ENCODE assay signal across 18 cellular contexts in genomic region chr9:136570916-136571315, GRCh38. TPM values are rescaled to one million over a fixed set of nuclear protein-coding genes. Genes with fewer than 3 reads are reported as not detected.
DNase-seq lines count a peak whose midpoint lies in the region; ATAC-seq and TF ChIP-seq lines count a peak whose summit lies in the region.
"Had no signal": no experiment of that assay in that cellular context is flagged by ENCODE, and none has a peak within 500 bp of the region (broad histone marks: within the 10 kb centered on the region; RNA-seq: fewer than 3 reads in every experiment).

No MANE protein-coding gene starts in this region.

- H3K27ac ChIP-seq in HUES6 (ENCODE audit: low read depth, low read length) (peak overlapping the region; percentile 25; the same call in 1 of the 2 replicates), mesenchymal stem cell (ENCODE audit: low read length, poor library complexity, severe bottlenecking) (no peak overlapping the region), spleen (peak overlapping the region in 6 of 8 donors; percentile 58 to 71 (median 67))
- H3K27ac ChIP-seq: PC-9 had no signal

- intact Hi-C loops in dendritic cell treated with granulocyte-macrophage colony-stimulating factor and Interleukin-4, amounts not matched to agents 40 ng/mL and 50 ng/mL, for 4 days (cut with micrococcal nuclease): no loop called here
- intact Hi-C loops in spleen (cut with DNase I; ENCODE audit: low total_unique reads): no loop called here

- H3K9me3 ChIP-seq in HUES6 (ENCODE audit: control insufficient read depth, insufficient read depth, low read depth, low read length) (no peaks in the 10 kb centered on the region), mesenchymal stem cell (ENCODE audit: control insufficient read depth, low read length) (no peaks in the 10 kb centered on the region), spleen (no peaks in the 10 kb centered on the region)

- no peaks in the 10 kb centered on the region for H3K9me3 Mint-ChIP-seq in dendritic cell treated with granulocyte-macrophage colony-stimulating factor and Interleukin-4, amounts not matched to agents 40 ng/mL and 50 ng/mL, for 4 days
- H3K9me3 Mint-ChIP-seq in activated naive CD4-positive, alpha-beta T cell treated with anti-CD3 and anti-CD28 coated beads, Interleukin-2, amount 50 U/mL, for 72 hours: peaks cover 0 to 6% of the 10 kb centered on the region in 2 donors
- H3K9me3 Mint-ChIP-seq: activated naive CD4-positive, alpha-beta T cell treated with anti-CD3 and anti-CD28 coated beads for 36 hours had no signal

- no peak overlapping the region for H3K4me3 ChIP-seq in HUES6 (ENCODE audit: low read depth, low read length)
- H3K4me3 ChIP-seq in mesenchymal stem cell (ENCODE audit: insufficient read depth in 1 of 2, low read depth in 1 of 2, low read length in 2 of 2): no peak overlapping the region
- H3K4me3 ChIP-seq in spleen: no peak overlapping the region
- H3K4me3 ChIP-seq: PC-9 had no signal

- no peak for DNase-seq in mesenchymal stem cell
- DNase-seq in spleen: no peak
- no peak for DNase-seq in activated naive CD4-positive, alpha-beta T cell treated with anti-CD3 and anti-CD28 coated beads, Interleukin-2, amount 50 U/mL, for 72 hours (ENCODE audit: low spot score in 2 of 2)
- DNase-seq in NCI-H2227 treated with DMSO at 0.1 percent for 48 hours (lab: John Stamatoyannopoulos, UW): no peak
- no peak for DNase-seq in activated naive CD4-positive, alpha-beta T cell (lab: John Stamatoyannopoulos, UW)
- no peak for DNase-seq in NCI-H345 (lab: John Stamatoyannopoulos, UW)
- DNase-seq: activated CD4-positive, alpha-beta T cell treated with anti-CD3 and anti-CD28 coated beads, Interleukin-2, amount 50 U/mL, for 1 hour; activated naive CD4-positive, alpha-beta T cell treated with anti-CD3 and anti-CD28 coated beads for 36 hours; Calu3; cortex of kidney; islet precursor cell; KBM-7; midbrain; PC-9; stimulated activated CD4-positive, alpha-beta T cell treated with anti-CD3 and anti-CD28 coated beads, Interleukin-4, amount 100 ng/mL, for 1 hour had no signal

- H3K4me1 ChIP-seq in HUES6 (ENCODE audit: control insufficient read depth, insufficient read depth, low read length) (peaks cover 69% of the 10 kb centered on the region), mesenchymal stem cell (ENCODE audit: control insufficient read depth, insufficient read depth, low read depth, low read length) (peaks cover 69% of the 10 kb centered on the region), spleen (peaks cover 27 to 81% (median 57%) of the 10 kb centered on the region in 6 donors)

- H2BK120ac ChIP-seq in mesenchymal stem cell (ENCODE audit: low read depth, low read length): peak overlapping the region; percentile 84

- peak overlapping the region; percentile 78 to 88 for H3K18ac ChIP-seq in mesenchymal stem cell (ENCODE audit: low read depth in 1 of 2, low read length in 2 of 2)

- peak overlapping the region; percentile 68 for H3K9ac ChIP-seq in HUES6 (ENCODE audit: low read length)
- H3K9ac ChIP-seq in mesenchymal stem cell (ENCODE audit: low read length): no peak overlapping the region

- H2AK5ac ChIP-seq in mesenchymal stem cell (ENCODE audit: low read length, severe bottlenecking): peak overlapping the region; percentile 95

- H3K27me3 ChIP-seq in HUES6 (ENCODE audit: control insufficient read depth, insufficient read depth, low read length) (no peaks in the 10 kb centered on the region), mesenchymal stem cell (ENCODE audit: control insufficient read depth in 1 of 2, insufficient read depth in 1 of 2, low read length in 2 of 2) (peaks cover 0 to 10% of the 10 kb centered on the region in 2 experiments), spleen (replicated peaks in 1 of 7) (no peaks in the 10 kb centered on the region)

- peaks cover 4% of the 10 kb centered on the region for H3K79me1 ChIP-seq in mesenchymal stem cell (replicated peaks; ENCODE audit: low read length, poor library complexity, severe bottlenecking)

- H3K23ac ChIP-seq in mesenchymal stem cell (ENCODE audit: low read length in 2 of 2): no peak overlapping the region

- no peak for TF ChIP-seq CTCF in spleen (IDR thresholded peaks at IDR 0.05 in 8 of 11, conservative IDR thresholded peaks at IDR 0.05 in 3 of 11)

- H3K27ac Mint-ChIP-seq in dendritic cell treated with granulocyte-macrophage colony-stimulating factor and Interleukin-4, amounts not matched to agents 40 ng/mL and 50 ng/mL, for 4 days: peak overlapping the region; percentile 34
- no peak overlapping the region for H3K27ac Mint-ChIP-seq in activated naive CD4-positive, alpha-beta T cell treated with anti-CD3 and anti-CD28 coated beads, Interleukin-2, amount 50 U/mL, for 72 hours
- H3K27ac Mint-ChIP-seq: activated naive CD4-positive, alpha-beta T cell treated with anti-CD3 and anti-CD28 coated beads for 36 hours had no signal

- ATAC-seq in activated naive CD4-positive, alpha-beta T cell treated with anti-CD3 and anti-CD28 coated beads, Interleukin-2, amount 50 U/mL, for 72 hours: no peak
- ATAC-seq: SK-N-SH treated with all-trans-retinoic acid at 6 μM for 48 hours had no signal

- H2BK5ac ChIP-seq in mesenchymal stem cell (ENCODE audit: low read depth, low read length, poor library complexity, severe bottlenecking): no peak overlapping the region

- no peak for TF ChIP-seq POLR2A in spleen (IDR thresholded peaks at IDR 0.05)

- 82% methylated on average over 19 of the region's 19 CpGs for WGBS in mesenchymal stem cell
- WGBS in spleen, 5 donors: 74 to 87% (median 85%) methylated on average over 19 of the region's 19 CpGs

- H3K4ac ChIP-seq in mesenchymal stem cell (ENCODE audit: low read depth in 1 of 2, low read length in 2 of 2): peak overlapping the region; percentile 58 to 62

- peak overlapping the region in 1 of 2 experiments; percentile 20 for H3K14ac ChIP-seq in mesenchymal stem cell (ENCODE audit: low read length in 2 of 2)

- no peak overlapping the region for H2AFZ ChIP-seq in mesenchymal stem cell (ENCODE audit: low read depth, low read length)
- H2AFZ ChIP-seq: PC-9 had no signal

- H3K4me1 Mint-ChIP-seq in dendritic cell treated with granulocyte-macrophage colony-stimulating factor and Interleukin-4, amounts not matched to agents 40 ng/mL and 50 ng/mL, for 4 days (ENCODE audit: low read depth): peaks cover 51% of the 10 kb centered on the region

- peak overlapping the region; percentile 75 for H2BK15ac ChIP-seq in mesenchymal stem cell (ENCODE audit: low read depth, poor library complexity, severe bottlenecking)

- peak overlapping the region; percentile 76 to 88 for H2BK12ac ChIP-seq in mesenchymal stem cell (ENCODE audit: low read length in 2 of 2)

- peak overlapping the region; percentile 87 for H4K8ac ChIP-seq in mesenchymal stem cell (ENCODE audit: low read length)

- peak overlapping the region; percentile 15 for H3K4me2 ChIP-seq in mesenchymal stem cell (ENCODE audit: low read length, poor library complexity, severe bottlenecking)
- H3K4me2 ChIP-seq: PC-9 had no signal

- H3K36me3 Mint-ChIP-seq in dendritic cell treated with granulocyte-macrophage colony-stimulating factor and Interleukin-4, amounts not matched to agents 40 ng/mL and 50 ng/mL, for 4 days (ENCODE audit: low read depth): no peaks in the 10 kb centered on the region
- H3K36me3 Mint-ChIP-seq in activated naive CD4-positive, alpha-beta T cell treated with anti-CD3 and anti-CD28 coated beads, Interleukin-2, amount 50 U/mL, for 72 hours: no peaks in the 10 kb centered on the region

- H3K36me3 ChIP-seq in HUES6 (ENCODE audit: control insufficient read depth, insufficient read depth, low read length) (no peaks in the 10 kb centered on the region), mesenchymal stem cell (ENCODE audit: control insufficient read depth in 1 of 2, insufficient read depth in 2 of 2, low read depth in 1 of 2, low read length in 2 of 2) (peaks cover 0 to 6% of the 10 kb centered on the region in 2 experiments), spleen (no peaks in the 10 kb centered on the region)

- H3K4me3 Mint-ChIP-seq in dendritic cell treated with granulocyte-macrophage colony-stimulating factor and Interleukin-4, amounts not matched to agents 40 ng/mL and 50 ng/mL, for 4 days: no peak overlapping the region
- H3K4me3 Mint-ChIP-seq: activated naive CD4-positive, alpha-beta T cell treated with anti-CD3 and anti-CD28 coated beads for 36 hours had no signal

- H4K91ac ChIP-seq in mesenchymal stem cell (ENCODE audit: low read length): peak overlapping the region; percentile 90

- peaks cover 23% of the 10 kb centered on the region for H3K27me3 Mint-ChIP-seq in dendritic cell treated with granulocyte-macrophage colony-stimulating factor and Interleukin-4, amounts not matched to agents 40 ng/mL and 50 ng/mL, for 4 days

RNA-seq across cellular contexts. Expression of gene NOTCH1, which starts 25.1 kb away (rescaled TPM):
- 15.4 TPM for polyA plus RNA-seq in mesenchymal stem cell (2013, experiment 1 of 2)
- polyA plus RNA-seq in mesenchymal stem cell (2013, experiment 2 of 2): 13.5 TPM
- total RNA-seq in spleen: 100 to 1,000 TPM in 4 of 7 donors, 10 to 100 TPM in 3; 88.6 to 140 (median 117) TPM
- polyA plus RNA-seq in spleen: 10 to 100 TPM in 1 of 3 donors, 1 to 10 TPM in 2; 4.9 to 27.2 (median 8.3) TPM
- total RNA-seq in activated naive CD4-positive, alpha-beta T cell treated with anti-CD3 and anti-CD28 coated beads, Interleukin-2, amount 50 U/mL, for 72 hours: 10 to 100 TPM; 76.4 to 85.5 TPM
